ENCODE assay signal across 16 cellular contexts in genomic region chr12:13744566-13744965, GRCh38.
"Had no signal": no experiment of that assay in that cellular context is flagged by ENCODE, and none has a peak within 500 bp of the region (broad histone marks: within the 10 kb centered on the region; RNA-seq: fewer than 3 reads in every experiment).

No MANE protein-coding gene starts in this region.

- H3K27me3 ChIP-seq: colonic mucosa, esophagus muscularis mucosa, right lobe of liver, transverse colon, uterus had no signal

- DNase-seq: activated CD4-positive, alpha-beta T cell treated with anti-CD3 and anti-CD28 coated beads, Interleukin-2, amount 10 ng/mL, durations not matched to agents 7 days and 5 days; activated CD8-positive, alpha-beta memory T cell treated with anti-CD3 and anti-CD28 coated beads, Interleukin-2, amount 50 U/mL, for 4 hours; activated effector memory CD4-positive, alpha-beta T cell treated with Interleukin-2 at 50 U/mL for 16 hours; activated naive CD4-positive, alpha-beta T cell treated with anti-CD3 and anti-CD28 coated beads, Interleukin-2, amount 50 U/mL, for 16 hours; activated T-cell treated with anti-CD3 and anti-CD28 coated beads, Interleukin-2, amount 50 U/mL, for 48 hours; effector CD4-positive, alpha-beta T cell; ovary; stimulated activated CD4-positive, alpha-beta T cell treated with anti-CD3 and anti-CD28 coated beads, Interleukin-15, amount 100 ng/mL, for 24 hours; stimulated activated CD4-positive, alpha-beta T cell treated with anti-CD3 and anti-CD28 coated beads, Interleukin-2, amount 100 ng/mL, for 48 hours; uterus had no signal

- H3K4me3 Mint-ChIP-seq: activated CD4-positive, alpha-beta T cell treated with anti-CD3 and anti-CD28 coated beads, Interleukin-2, amount 10 ng/mL, durations not matched to agents 7 days and 5 days; stimulated activated naive CD8-positive, alpha-beta T cell treated with anti-CD3 and anti-CD28 coated beads, Interleukin-15, Interleukin-2, amounts not matched to agents 100 ng/mL and 50 ng/mL, for 24 hours; T-helper 1 cell treated with Interleukin-12 subunit alpha and Interleukin-12 subunit beta and Interleukin-4 antibody, amounts not matched to agents 30 μg/mL and 1 μg/mL, for 36 hours had no signal

- H3K4me3 ChIP-seq: colonic mucosa, esophagus muscularis mucosa, ovary, right lobe of liver, transverse colon, uterus had no signal

- H3K4me1 ChIP-seq: colonic mucosa, right lobe of liver, uterus had no signal

- H3K36me3 ChIP-seq: colonic mucosa, esophagus muscularis mucosa, ovary, right lobe of liver, transverse colon, uterus had no signal

- H3K4me1 Mint-ChIP-seq: activated CD4-positive, alpha-beta T cell treated with anti-CD3 and anti-CD28 coated beads, Interleukin-2, amount 10 ng/mL, durations not matched to agents 7 days and 5 days had no signal

- H3K27ac Mint-ChIP-seq: activated CD4-positive, alpha-beta T cell treated with anti-CD3 and anti-CD28 coated beads, Interleukin-2, amount 10 ng/mL, durations not matched to agents 7 days and 5 days; stimulated activated naive CD8-positive, alpha-beta T cell treated with anti-CD3 and anti-CD28 coated beads, Interleukin-15, Interleukin-2, amounts not matched to agents 100 ng/mL and 50 ng/mL, for 24 hours; T-helper 1 cell treated with Interleukin-12 subunit alpha and Interleukin-12 subunit beta and Interleukin-4 antibody, amounts not matched to agents 30 μg/mL and 1 μg/mL, for 36 hours had no signal

- H3K9me3 ChIP-seq: colonic mucosa, esophagus muscularis mucosa, ovary, right lobe of liver, transverse colon, uterus had no signal

- H3K27ac ChIP-seq: colonic mucosa, esophagus muscularis mucosa, ovary, right lobe of liver, transverse colon, uterus had no signal

- H3K9me3 Mint-ChIP-seq: activated CD4-positive, alpha-beta T cell treated with anti-CD3 and anti-CD28 coated beads, Interleukin-2, amount 10 ng/mL, durations not matched to agents 7 days and 5 days; stimulated activated naive CD8-positive, alpha-beta T cell treated with anti-CD3 and anti-CD28 coated beads, Interleukin-15, Interleukin-2, amounts not matched to agents 100 ng/mL and 50 ng/mL, for 24 hours; T-helper 1 cell treated with Interleukin-12 subunit alpha and Interleukin-12 subunit beta and Interleukin-4 antibody, amounts not matched to agents 30 μg/mL and 1 μg/mL, for 36 hours had no signal
